Comparison of ENCODE assay signal across 2 cellular contexts in genomic region chr3:52454938-52455282, GRCh38.
A peak's percentile ranks its signal among the peaks of the same experiment; 100 is the strongest.
TF ChIP-seq lines count a peak whose summit lies in the region.

No MANE protein-coding gene starts in this region.

TF ChIP-seq in HEK293, 187 proteins besides CTCF, POLR2A, EP300 and RAD21 (continued from another document):
- TF ChIP-seq ATF2 (tag by site-specific recombination; IDR thresholded peaks at IDR 0.05; ENCODE audit: low read depth) = no peak
- TF ChIP-seq REPIN1 (tag by site-specific recombination; IDR thresholded peaks at IDR 0.05; ENCODE audit: low read depth) = no peak
- TF ChIP-seq ELK4 (IDR thresholded peaks at IDR 0.05; ENCODE audit: borderline replicate concordance, low read depth, low read length) = no peak
- no peak for TF ChIP-seq ZNF488 (tag by site-specific recombination; IDR thresholded peaks at IDR 0.05)
- TF ChIP-seq SP7 (tag by site-specific recombination; IDR thresholded peaks at IDR 0.05) = no peak
- TF ChIP-seq ZNF513 (tag by site-specific recombination; IDR thresholded peaks at IDR 0.05) = no peak
- TF ChIP-seq SCRT2 (tag by site-specific recombination; IDR thresholded peaks at IDR 0.05) = no peak
- no peak for TF ChIP-seq ZNF221 (tag by site-specific recombination; IDR thresholded peaks at IDR 0.05; ENCODE audit: borderline replicate concordance)

TF ChIP-seq in WTC11, 78 proteins besides CTCF, POLR2A, EP300 and RAD21 (continued from another document):
- TF ChIP-seq ZNF532 (CRISPR knock-in tag; IDR thresholded peaks at IDR 0.05; ENCODE audit: borderline replicate concordance) (0 out of 2 replicates have a peak, but pooled peaks have one; percentile 26), KAT7 (CRISPR knock-in tag; IDR thresholded peaks at IDR 0.05; ENCODE audit: borderline replicate concordance) (no peak), TEAD1 (CRISPR knock-in tag; IDR thresholded peaks at IDR 0.05) (0 out of 2 replicates have a peak, but pooled peaks have one; percentile 18)
TF ChIP-seq in WTC11: peak in this region for 2.
